8 cellular contexts compared by ENCODE assay signal in genomic region chr10:98134431-98135221, GRCh38.
DNase-seq lines count a peak whose midpoint lies in the region; ATAC-seq and TF ChIP-seq lines count a peak whose summit lies in the region.

TSS of gene R3HCC1L (plus strand) at chr10:98134657. CDS start at chr10:98208115, 73,458 bp downstream.

- peak; percentile 89 for ATAC-seq in GM21528 (IDR thresholded peaks at IDR 0.05; ENCODE audit: low FRiP score, unreplicated experiment)

- no peaks in the 10 kb centered on the region for H3K27me3 ChIP-seq in mucosa of rectum (ENCODE audit: control insufficient read depth in 2 of 2, insufficient read depth in 2 of 2, low read length in 2 of 2)

- DNase-seq in DMS153 (lab: John Stamatoyannopoulos, UW) (peak; percentile 70), HuH-7.5 (ENCODE audit: low spot score) (peak; percentile 61), OCI-M1 (lab: John Stamatoyannopoulos, UW) (peak; percentile 96), activated T-cell treated with anti-CD3 and anti-CD28 coated beads for 48 hours (ENCODE audit: low read depth) (peak; percentile 95), erythroblast (lab: John Stamatoyannopoulos, UW) (peak; percentile 92 to 94)
- peak; percentile 83 to 85 for DNase-seq in stimulated activated CD8-positive, alpha-beta memory T cell treated with anti-CD3 and anti-CD28 coated beads, Interleukin-4, amount 100 ng/mL, for 4 hours (ENCODE audit: low read depth in 2 of 2, low spot score in 1 of 2)

- no peaks in the 10 kb centered on the region for H3K9me3 ChIP-seq in mucosa of rectum (ENCODE audit: control insufficient read depth in 2 of 2, low read length in 2 of 2)

- no peaks in the 10 kb centered on the region for H3K36me3 ChIP-seq in mucosa of rectum (ENCODE audit: control insufficient read depth in 2 of 2, insufficient read depth in 2 of 2, low read length in 2 of 2)

- H3K27ac ChIP-seq in mucosa of rectum (ENCODE audit: low read depth in 2 of 2, low read length in 2 of 2) = peak within 1 kb of the TSS; percentile 88 to 91

- peak; percentile 95 for TF ChIP-seq POLR2A in erythroblast (IDR thresholded peaks at IDR 0.05; ENCODE audit: low read length)

- peaks cover 2 to 5% of the 10 kb centered on the region in 2 donors for H3K4me1 ChIP-seq in mucosa of rectum (ENCODE audit: control insufficient read depth in 2 of 2, insufficient read depth in 2 of 2, low read length in 2 of 2)

- peak within 1 kb of the TSS; percentile 92 to 94 for H3K9ac ChIP-seq in mucosa of rectum (ENCODE audit: low read depth in 1 of 2, low read length in 2 of 2)

- peak within 1 kb of the TSS; percentile 81 to 97 for H3K4me3 ChIP-seq in mucosa of rectum (ENCODE audit: low read length in 2 of 2)

Comparison
In these comparisons a context has a peak if more than half of its experiments do, and no peak if none do; other contexts are left out.
1. Peak in every context shown above with its lines: DNase-seq, ATAC-seq, H3K4me3 ChIP-seq and H3K27ac ChIP-seq.